ENCODE assay signal across 8 cellular contexts in genomic region chr19:18282788-18283141, GRCh38. TPM values are rescaled to one million over a fixed set of nuclear protein-coding genes. Genes with fewer than 3 reads are reported as not detected.
DNase-seq lines count a peak whose midpoint lies in the region; ATAC-seq, FAIRE-seq and TF ChIP-seq lines count a peak whose summit lies in the region.

No MANE protein-coding gene starts in this region.

- ATAC-seq in A549 (no peak), GM19463 (IDR thresholded peaks at IDR 0.05; ENCODE audit: unreplicated experiment) (no peak)

- TF ChIP-seq RAD21 in A549 (conservative IDR thresholded peaks at IDR 0.05 in 1 of 2, IDR thresholded peaks at IDR 0.05 in 1 of 2) = no peak

- H3K4me1 Mint-ChIP-seq in astrocyte (ENCODE audit: low read depth, unreplicated experiment) = peaks cover 22% of the 10 kb centered on the region

- no peaks in the 10 kb centered on the region for H3K27me3 Mint-ChIP-seq in astrocyte (ENCODE audit: low read depth, unreplicated experiment)

- TF ChIP-seq CTCF in A549 (IDR thresholded peaks at IDR 0.05) (no peak), astrocyte (IDR thresholded peaks at IDR 0.05; ENCODE audit: insufficient read depth, low read depth, low read length) (no peak)

- POLR2A ChIA-PET in A549 (lab: Yijun Ruan, JAX) = interaction anchor here (0.6 to 5.8 kb wide), 6 partner anchors 10 to 103 kb away, joined by 3 to 235 read pairs (median 78); partner anchors contain the start of genes GDF15 and LSM4

- no peak for FAIRE-seq in A549 (lab: Jason Lieb, UNC)
- no peak for FAIRE-seq in astrocyte (lab: Jason Lieb, UNC)

- H4K20me1 ChIP-seq in Karpas-422 (ENCODE audit: insufficient read depth, low read depth, low read length) = peaks cover 15% of the 10 kb centered on the region
- peaks cover 26% of the 10 kb centered on the region for H4K20me1 ChIP-seq in astrocyte (ENCODE audit: insufficient read depth, low read length)

- peaks cover 9% of the 10 kb centered on the region for H3K36me3 Mint-ChIP-seq in astrocyte (ENCODE audit: low read depth, unreplicated experiment)

- H3K9me3 ChIP-seq in A549 = no peaks in the 10 kb centered on the region
- no peaks in the 10 kb centered on the region for H3K9me3 ChIP-seq in Karpas-422 (ENCODE audit: low read length)
- H3K9me3 ChIP-seq in astrocyte (ENCODE audit: insufficient read depth, low read depth, low read length) = no peaks in the 10 kb centered on the region
- no peaks in the 10 kb centered on the region for H3K9me3 ChIP-seq in mucosa of rectum (ENCODE audit: control insufficient read depth in 2 of 2, low read length in 2 of 2)
- H3K9me3 ChIP-seq in MG63 = no peaks in the 10 kb centered on the region

- no peaks in the 10 kb centered on the region for H3K27me3 ChIP-seq in Karpas-422 (ENCODE audit: low read length)
- H3K27me3 ChIP-seq in astrocyte (ENCODE audit: insufficient read depth, low read length) = no peaks in the 10 kb centered on the region
- H3K27me3 ChIP-seq in mucosa of rectum (ENCODE audit: control insufficient read depth in 2 of 2, insufficient read depth in 2 of 2, low read length in 2 of 2) = no peaks in the 10 kb centered on the region
- no peaks in the 10 kb centered on the region for H3K27me3 ChIP-seq in MG63

- H3K4me3 Mint-ChIP-seq in astrocyte (ENCODE audit: unreplicated experiment) = peak overlapping the region; percentile 77

- WGBS in A549 (ENCODE audit: missing lambda C conversion rate) = 53% methylated on average over 3 of the region's 4 CpGs

- peak overlapping the region; percentile 86 for H3K4me2 ChIP-seq in A549
- H3K4me2 ChIP-seq in Karpas-422 (ENCODE audit: low read depth, low read length, poor library complexity, severe bottlenecking) = peak overlapping the region; percentile 71
- peak overlapping the region; percentile 92 for H3K4me2 ChIP-seq in astrocyte (ENCODE audit: low read length)

- peaks cover 24% of the 10 kb centered on the region for H3K4me1 ChIP-seq in A549
- peaks cover 30% of the 10 kb centered on the region for H3K4me1 ChIP-seq in Karpas-422 (ENCODE audit: low read length)
- H3K4me1 ChIP-seq in astrocyte (ENCODE audit: insufficient read depth, low read length) = peaks cover 28% of the 10 kb centered on the region
- peaks cover 27 to 40% of the 10 kb centered on the region in 2 donors for H3K4me1 ChIP-seq in mucosa of rectum (ENCODE audit: control insufficient read depth in 2 of 2, insufficient read depth in 2 of 2, low read length in 2 of 2)

- DNase-seq in A549 (ENCODE audit: low read depth in 1 of 2, low spot score in 1 of 2) = peak in 1 of 2 experiments; percentile 65
- DNase-seq in Karpas-422 = no peak
- DNase-seq in astrocyte (ENCODE audit: low read depth) = no peak
- DNase-seq in MG63 = no peak
- no peak for DNase-seq in AML-193 (lab: John Stamatoyannopoulos, UW)
- DNase-seq in CD1c-positive myeloid dendritic cell (ENCODE audit: extremely low spot score) = no peak

- H3K27ac Mint-ChIP-seq in astrocyte (ENCODE audit: unreplicated experiment) = peak overlapping the region; percentile 96

- H3K79me2 ChIP-seq in Karpas-422 (ENCODE audit: low read length) (peaks cover 7% of the 10 kb centered on the region; the same call in 1 of the 2 replicates), astrocyte (ENCODE audit: insufficient read depth, low read length) (peaks cover 35% of the 10 kb centered on the region)

- H3K36me3 ChIP-seq in Karpas-422 (ENCODE audit: insufficient read depth, low read length) = 0 out of 2 replicates have a peak, but pooled peaks cover 3% of the 10 kb centered on the region
- peaks cover 4% of the 10 kb centered on the region for H3K36me3 ChIP-seq in astrocyte (ENCODE audit: insufficient read depth, low read length)
- peaks cover 11 to 12% of the 10 kb centered on the region in 2 donors for H3K36me3 ChIP-seq in mucosa of rectum (ENCODE audit: control insufficient read depth in 2 of 2, insufficient read depth in 2 of 2, low read length in 2 of 2)
- H3K36me3 ChIP-seq in MG63 = peaks cover 20% of the 10 kb centered on the region

- peak overlapping the region; percentile 43; the same call in 2 of the 3 replicates for H3K4me3 ChIP-seq in A549
- peak overlapping the region; percentile 72; the same call in 1 of the 2 replicates for H3K4me3 ChIP-seq in Karpas-422 (ENCODE audit: low read length)
- peak overlapping the region; percentile 49 for H3K4me3 ChIP-seq in astrocyte (ENCODE audit: insufficient read depth, low read depth, low read length)
- H3K4me3 ChIP-seq in mucosa of rectum (ENCODE audit: low read length in 2 of 2) = peak overlapping the region; percentile 67 to 80
- no peak overlapping the region; the same call in 1 of the 2 replicates for H3K4me3 ChIP-seq in MG63

- H3K27ac ChIP-seq in A549 (peak overlapping the region; percentile 96 to 97), Karpas-422 (ENCODE audit: low read length) (no peak overlapping the region), astrocyte (ENCODE audit: low read depth, low read length) (peak overlapping the region; percentile 99), mucosa of rectum (ENCODE audit: low read depth in 2 of 2, low read length in 2 of 2) (peak overlapping the region; percentile 100)

- no peaks in the 10 kb centered on the region for H3K9me2 ChIP-seq in Karpas-422 (replicated peaks; ENCODE audit: insufficient read depth, low read length)

- H3K9ac ChIP-seq in Karpas-422 (ENCODE audit: low read length) (peak overlapping the region; percentile 97), astrocyte (ENCODE audit: low read length) (peak overlapping the region; percentile 99), mucosa of rectum (ENCODE audit: low read depth in 1 of 2, low read length in 2 of 2) (peak overlapping the region; percentile 95 to 99)

- H2AFZ ChIP-seq in Karpas-422 (ENCODE audit: low read length) = no peak overlapping the region
- no peak overlapping the region for H2AFZ ChIP-seq in astrocyte (ENCODE audit: low read depth, low read length)

- no peak for TF ChIP-seq POLR2A in A549 (IDR thresholded peaks at IDR 0.05; ENCODE audit: low read length)

- CTCF ChIA-PET in A549 (lab: Yijun Ruan, JAX) = interaction anchor here (1.0 to 10.2 kb wide), 4 partner anchors 10 to 48 kb away, joined by 3 to 158 read pairs (median 62); partner anchors contain the start of gene LSM4

- TF ChIP-seq EP300 in A549 (IDR thresholded peaks at IDR 0.05) = no peak

- no peaks in the 10 kb centered on the region for H3K9me3 Mint-ChIP-seq in astrocyte (ENCODE audit: unreplicated experiment)

TF ChIP-seq in A549, 52 proteins besides CTCF, POLR2A, EP300 and RAD21 (continues in another document):
- TF ChIP-seq HEYL (CRISPR knock-in tag; IDR thresholded peaks at IDR 0.05) = 0 out of 2 replicates have a peak, but pooled peaks have one; percentile 38

RNA-seq across cellular contexts. Expression of gene JUND, which starts 1.3 kb away (rescaled TPM):
- polyA plus RNA-seq in A549 (2011; rRNA removed) (52.9 and 68.9 TPM in 2 replicates), A549 (2017; fragmentation: RNase III; extraction: RNeasy Plus Mini Kit Qiagen cat#74134 plus additional on column Dnase treatment) (52.6 to 70.4 TPM (median 65.1 TPM) in 3 replicates)
- polyA plus RNA-seq in A549 (2012; cell fraction: cytosol; rRNA removed) = 96.0 and 202 TPM in 2 replicates
- 69.5 and 147 TPM in 2 replicates for polyA plus RNA-seq in A549 (2012; cell fraction: nucleus; rRNA removed)
- polyA minus RNA-seq in A549 (2011; rRNA and poly(A)+ RNA removed) = 23.0 and 35.5 TPM in 2 replicates
- 69.5 and 274 TPM in 2 replicates for total RNA-seq in Karpas-422 (2014; rRNA removed; shearing (Covaris generic); ENCODE audit: low replicate concordance)
- 151 and 161 TPM in 2 replicates for total RNA-seq in astrocyte
- total RNA-seq in MG63 (2014; rRNA removed; shearing (Covaris generic); ENCODE audit: low replicate concordance) = 85.7 and 102 TPM in 2 replicates

RNA-seq across cellular contexts. Expression of gene IQCN, which starts 8.5 kb away (rescaled TPM):
- polyA plus RNA-seq in A549 (2011; rRNA removed) (0.34 and 0.63 TPM in 2 replicates), A549 (2017; fragmentation: RNase III; extraction: RNeasy Plus Mini Kit Qiagen cat#74134 plus additional on column Dnase treatment) (0.49 to 0.64 TPM (median 0.50 TPM) in 3 replicates)
- 0.17 and 0.21 TPM in 2 replicates for polyA plus RNA-seq in A549 (2012; cell fraction: cytosol; rRNA removed)
- polyA plus RNA-seq in A549 (2012; cell fraction: nucleus; rRNA removed) = 2.2 and 2.4 TPM in 2 replicates
- 1.5 and 2.2 TPM in 2 replicates for polyA minus RNA-seq in A549 (2011; rRNA and poly(A)+ RNA removed)
- total RNA-seq in Karpas-422 (2014; rRNA removed; shearing (Covaris generic); ENCODE audit: low replicate concordance) = 0.37 and 0.87 TPM in 2 replicates
- 1.3 and 1.7 TPM in 2 replicates for total RNA-seq in astrocyte
- 0.03 and 0.05 TPM in 2 replicates for total RNA-seq in MG63 (2014; rRNA removed; shearing (Covaris generic); ENCODE audit: low replicate concordance)

RNA-seq across cellular contexts. Expression of gene LSM4, which starts 40.1 kb away (rescaled TPM):
- polyA plus RNA-seq in A549 (2011; rRNA removed) = 106 and 154 TPM in 2 replicates
- polyA plus RNA-seq in A549 (2012; cell fraction: cytosol; rRNA removed) = 311 and 362 TPM in 2 replicates
- 158 and 166 TPM in 2 replicates for polyA plus RNA-seq in A549 (2012; cell fraction: nucleus; rRNA removed)
- 169 to 180 TPM (median 171 TPM) in 3 replicates for polyA plus RNA-seq in A549 (2017; fragmentation: RNase III; extraction: RNeasy Plus Mini Kit Qiagen cat#74134 plus additional on column Dnase treatment)
- polyA minus RNA-seq in A549 (2011; rRNA and poly(A)+ RNA removed) = 51.2 and 54.0 TPM in 2 replicates
- 198 and 359 TPM in 2 replicates for total RNA-seq in Karpas-422 (2014; rRNA removed; shearing (Covaris generic); ENCODE audit: low replicate concordance)
- 102 and 127 TPM in 2 replicates for total RNA-seq in astrocyte
- total RNA-seq in MG63 (2014; rRNA removed; shearing (Covaris generic); ENCODE audit: low replicate concordance) = 335 and 636 TPM in 2 replicates

RNA-seq across cellular contexts. Expression of gene PDE4C, which starts 56.5 kb away (rescaled TPM):
- polyA plus RNA-seq in A549 (2011; rRNA removed) (0.25 and 0.54 TPM in 2 replicates), A549 (2017; fragmentation: RNase III; extraction: RNeasy Plus Mini Kit Qiagen cat#74134 plus additional on column Dnase treatment) (0.34 to 0.65 TPM (median 0.55 TPM) in 3 replicates)
- polyA plus RNA-seq in A549 (2012; cell fraction: cytosol; rRNA removed) = 0.33 and 0.53 TPM in 2 replicates
- polyA plus RNA-seq in A549 (2012; cell fraction: nucleus; rRNA removed) = 2.6 and 3.3 TPM in 2 replicates
- polyA minus RNA-seq in A549 (2011; rRNA and poly(A)+ RNA removed) = 0.21 TPM in 1 of 2 replicates, not detected in the other
- total RNA-seq in Karpas-422 (2014; rRNA removed; shearing (Covaris generic); ENCODE audit: low replicate concordance) = not detected in 2 replicates
- 0.64 and 0.70 TPM in 2 replicates for total RNA-seq in astrocyte
- total RNA-seq in MG63 (2014; rRNA removed; shearing (Covaris generic); ENCODE audit: low replicate concordance) = not detected in 2 replicates

RNA-seq across cellular contexts. Expression of gene PGPEP1, which starts 57.6 kb away (rescaled TPM):
- polyA plus RNA-seq in A549 (2011; rRNA removed) (7.1 and 8.6 TPM in 2 replicates), A549 (2017; fragmentation: RNase III; extraction: RNeasy Plus Mini Kit Qiagen cat#74134 plus additional on column Dnase treatment) (4.5 to 5.9 TPM (median 5.3 TPM) in 3 replicates)
- 2.4 and 3.9 TPM in 2 replicates for polyA plus RNA-seq in A549 (2012; cell fraction: cytosol; rRNA removed)
- 2.9 and 3.5 TPM in 2 replicates for polyA plus RNA-seq in A549 (2012; cell fraction: nucleus; rRNA removed)
- 23.2 and 30.1 TPM in 2 replicates for polyA minus RNA-seq in A549 (2011; rRNA and poly(A)+ RNA removed)
- 10.7 and 13.6 TPM in 2 replicates for total RNA-seq in Karpas-422 (2014; rRNA removed; shearing (Covaris generic); ENCODE audit: low replicate concordance)
- total RNA-seq in astrocyte = 20.6 and 28.4 TPM in 2 replicates
- 5.5 and 11.2 TPM in 2 replicates for total RNA-seq in MG63 (2014; rRNA removed; shearing (Covaris generic); ENCODE audit: low replicate concordance)
